ENCODE assay signal across 21 cellular contexts in the genomic region with DNA sequence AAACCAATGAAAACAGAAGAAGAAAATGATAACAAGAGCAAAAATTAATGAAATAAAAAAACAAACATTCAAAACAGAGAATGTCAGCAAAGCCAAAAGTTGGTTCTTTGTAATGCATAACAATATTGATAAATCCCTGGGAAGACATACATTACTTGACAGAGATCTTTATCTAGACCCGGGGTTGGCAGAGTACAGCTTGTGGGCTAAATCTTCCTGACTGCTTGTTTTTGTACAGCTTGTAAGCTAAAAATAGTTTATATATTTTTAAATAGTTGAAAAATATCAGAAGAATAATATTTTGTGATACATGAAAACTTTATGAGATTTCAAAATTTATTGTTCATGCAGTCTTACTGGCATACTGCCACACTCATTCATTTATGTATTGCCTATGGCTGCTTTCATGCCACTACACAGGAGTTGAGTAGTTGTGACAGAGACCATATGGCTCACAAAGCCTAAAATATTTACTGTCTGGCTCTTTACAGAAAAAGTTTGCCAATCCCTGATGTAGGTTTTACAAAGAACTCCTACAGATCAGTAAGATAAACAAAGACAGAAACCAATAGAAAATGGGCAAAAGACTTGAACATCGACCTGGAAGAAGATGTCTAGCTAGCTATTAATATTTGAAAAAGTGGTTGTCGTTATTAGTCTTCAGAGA.
"Had no signal": no experiment of that assay in that cellular context is flagged by ENCODE, and none has a peak within 500 bp of the region (broad histone marks: within the 10 kb centered on the region; RNA-seq: fewer than 3 reads in every experiment).

No MANE protein-coding gene starts in this region.

- DNase-seq: activated B cell treated with CpG ODN at 0.5 μM for 24 hours; activated CD4-positive, alpha-beta T cell treated with anti-CD3 and anti-CD28 coated beads for 36 hours; activated CD4-positive, alpha-beta T cell treated with anti-CD3 and anti-CD28 coated beads, Interleukin-2, amount 50 U/mL, for 4 hours; activated gamma-delta T cell treated with Interleukin-2 at 50 U/mL for 16 hours; cerebellar nuclear complex; cortex of kidney; endodermal cell; esophagus squamous epithelium; foreskin fibroblast; left ventricle myocardium inferior; midbrain; natural killer cell; spleen; stimulated activated CD4-positive, alpha-beta T cell treated with anti-CD3 and anti-CD28 coated beads, Interleukin-4, amount 100 ng/mL, for 24 hours; stimulated activated naive CD4-positive, alpha-beta T cell treated with Interleukin-2 at 50 U/mL for 16 hours; T-helper 1 cell; T1000; thyroid gland; upper lobe of right lung had no signal

- ATAC-seq: activated CD4-positive, alpha-beta T cell treated with anti-CD3 and anti-CD28 coated beads for 36 hours; activated naive CD4-positive, alpha-beta T cell treated with anti-CD3 and anti-CD28 coated beads, Interleukin-2, amount 50 U/mL, for 72 hours; natural killer cell; upper lobe of right lung had no signal

- H3K4me1 ChIP-seq: esophagus squamous epithelium, left ventricle myocardium inferior, prostate gland, thyroid gland, upper lobe of right lung had no signal

- H3K27ac Mint-ChIP-seq: activated B cell treated with CpG ODN at 0.5 μM for 24 hours; activated CD4-positive, alpha-beta T cell treated with anti-CD3 and anti-CD28 coated beads for 36 hours; activated naive CD4-positive, alpha-beta T cell treated with anti-CD3 and anti-CD28 coated beads, Interleukin-2, amount 50 U/mL, for 72 hours; endodermal cell; natural killer cell had no signal

- H3K27ac ChIP-seq: esophagus squamous epithelium, left ventricle myocardium inferior, prostate gland, thyroid gland, upper lobe of right lung had no signal

- H3K4me3 ChIP-seq: esophagus squamous epithelium, left ventricle myocardium inferior, prostate gland, spleen, thyroid gland, upper lobe of right lung had no signal

- H3K36me3 ChIP-seq: prostate gland, spleen, thyroid gland, upper lobe of right lung had no signal

- H3K27me3 ChIP-seq: esophagus squamous epithelium, spleen, thyroid gland, upper lobe of right lung had no signal

- H3K4me3 Mint-ChIP-seq: activated B cell treated with CpG ODN at 0.5 μM for 24 hours; activated CD4-positive, alpha-beta T cell treated with anti-CD3 and anti-CD28 coated beads for 36 hours; endodermal cell; natural killer cell had no signal

- H3K9me3 ChIP-seq: esophagus squamous epithelium, left ventricle myocardium inferior, prostate gland, spleen, thyroid gland, upper lobe of right lung had no signal

- H3K27me3 Mint-ChIP-seq: activated CD4-positive, alpha-beta T cell treated with anti-CD3 and anti-CD28 coated beads for 36 hours had no signal

- H3K4me1 Mint-ChIP-seq: endodermal cell had no signal

- H3K9me3 Mint-ChIP-seq: activated B cell treated with CpG ODN at 0.5 μM for 24 hours, endodermal cell, natural killer cell had no signal
